Comparison of ENCODE assay signal across 4 cellular contexts in the genomic region with DNA sequence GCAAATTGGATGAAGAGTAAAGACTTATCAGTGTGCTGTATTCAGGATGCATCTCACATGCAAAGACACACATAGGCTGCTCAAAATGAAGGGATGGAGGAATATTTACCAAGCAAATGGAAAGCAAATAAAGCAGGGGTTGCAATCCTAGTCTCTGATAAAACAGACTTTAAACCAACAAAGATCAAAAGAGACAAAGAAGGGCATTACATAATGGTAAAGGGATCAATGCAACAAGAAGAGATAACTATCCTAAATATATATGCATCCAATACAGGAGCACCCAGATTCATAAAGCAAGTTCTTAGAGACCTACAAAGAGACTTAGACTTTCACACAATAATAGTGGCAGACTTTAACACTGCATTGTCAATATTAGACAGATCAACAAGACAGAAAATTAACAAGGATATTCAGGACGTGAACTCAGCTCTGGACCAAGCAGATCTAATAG. TPM values are rescaled to one million over a fixed set of nuclear protein-coding genes. Genes with fewer than 3 reads are reported as not detected.
"Had no signal": no experiment of that assay in that cellular context is flagged by ENCODE, and none has a peak within 500 bp of the region (broad histone marks: within the 10 kb centered on the region; RNA-seq: fewer than 3 reads in every experiment).

No MANE protein-coding gene starts in this region.

RNA-seq across cellular contexts. Expression of gene ABCA9, which starts 12.1 kb away (rescaled TPM):
- total RNA-seq: H4, H7, HFFc6, HT1080 had no signal
